32 cellular contexts compared by ENCODE assay signal in genomic region chrX:6761251-6761650, GRCh38.
"Had no signal": no experiment of that assay in that cellular context is flagged by ENCODE, and none has a peak within 500 bp of the region (broad histone marks: within the 10 kb centered on the region; RNA-seq: fewer than 3 reads in every experiment).

No MANE protein-coding gene starts in this region.

- DNase-seq: activated effector memory CD4-positive, alpha-beta T cell treated with anti-CD3 and anti-CD28 coated beads, Interleukin-2, amount 50 U/mL, for 16 hours; activated effector memory CD4-positive, alpha-beta T cell treated with Interleukin-2 at 50 U/mL for 16 hours; activated gamma-delta T cell; activated gamma-delta T cell treated with Interleukin-2 at 50 U/mL for 16 hours; activated naive CD4-positive, alpha-beta T cell; activated naive CD4-positive, alpha-beta T cell treated with anti-CD3 and anti-CD28 coated beads for 36 hours; activated naive CD4-positive, alpha-beta T cell treated with anti-CD3 and anti-CD28 coated beads, Interleukin-2, amount 10 ng/mL, durations not matched to agents 7 days and 5 days; activated naive CD4-positive, alpha-beta T cell treated with anti-CD3 and anti-CD28 coated beads, Interleukin-2, amount 50 U/mL, for 16 hours; activated naive CD4-positive, alpha-beta T cell treated with Interleukin-2 at 50 U/mL for 16 hours; activated naive CD8-positive, alpha-beta T cell treated with anti-CD3 and anti-CD28 coated beads for 36 hours; activated naive CD8-positive, alpha-beta T cell treated with anti-CD3 and anti-CD28 coated beads, Interleukin-2, amount 10 ng/mL, durations not matched to agents 7 days and 5 days; activated naive CD8-positive, alpha-beta T cell treated with anti-CD3 and anti-CD28 coated beads, Interleukin-2, amount 50 U/mL, for 24 hours; activated T-cell treated with anti-CD3 and anti-CD28 coated beads, Interleukin-2, amount 50 U/mL, for 24 hours; activated T-cell treated with anti-CD3 and anti-CD28 coated beads, Interleukin-2, amount 50 U/mL, for 4 hours; activated T-cell treated with anti-CD3 and anti-CD28 coated beads, Interleukin-2, amount 50 U/mL, for 48 hours; activated T-cell treated with anti-CD3 and anti-CD28 coated beads, Interleukin-2, amount 50 U/mL, for 72 hours; adrenal gland; amniotic stem cell; amygdala; anterior cingulate cortex; aorta; body of pancreas; brain microvascular endothelial cell; caudate nucleus; central memory CD4-positive, alpha-beta T cell; cerebellar nuclear complex had no signal

- H3K4me1 ChIP-seq: adrenal gland, ascending aorta, body of pancreas, breast epithelium had no signal

- FAIRE-seq: bronchial epithelial cell had no signal

- H3K4me3 ChIP-seq: adrenal gland, ascending aorta, body of pancreas, breast epithelium, cardiac muscle cell had no signal

- ATAC-seq: activated naive CD4-positive, alpha-beta T cell treated with anti-CD3 and anti-CD28 coated beads, Interleukin-2, amount 50 U/mL, for 72 hours; activated naive CD8-positive, alpha-beta T cell treated with anti-CD3 and anti-CD28 coated beads, Interleukin-2, amount 50 U/mL, for 24 hours; activated T-cell treated with anti-CD3 and anti-CD28 coated beads, Interleukin-2, amount 50 U/mL, for 4 hours; activated T-cell treated with anti-CD3 and anti-CD28 coated beads, Interleukin-2, amount 50 U/mL, for 72 hours; activated T-helper 17 cell treated with anti-CD3 and anti-CD28 coated beads, Interleukin-2, amount 50 U/mL, for 72 hours; body of pancreas had no signal

- H3K27ac ChIP-seq: adrenal gland, ascending aorta, body of pancreas, brain microvascular endothelial cell, breast epithelium, cardiac muscle cell had no signal

- H3K9me3 ChIP-seq: ascending aorta, body of pancreas had no signal

- H3K36me3 ChIP-seq: adrenal gland, ascending aorta, brain microvascular endothelial cell, breast epithelium, cardiac muscle cell had no signal

- H3K27me3 ChIP-seq: adrenal gland, ascending aorta, body of pancreas, brain microvascular endothelial cell, breast epithelium, cardiac muscle cell had no signal
